8 cellular contexts compared by ENCODE assay signal in genomic region chr16:28181557-28181914, GRCh38. TPM values are rescaled to one million over a fixed set of nuclear protein-coding genes. Genes with fewer than 3 reads are reported as not detected.
A peak's percentile ranks its signal among the peaks of the same experiment; 100 is the strongest.
DNase-seq lines count a peak whose midpoint lies in the region; ATAC-seq lines count a peak whose summit lies in the region.

No MANE protein-coding gene starts in this region.

- 8 to 25% methylated on average over 1 to 2 of the region's 2 CpGs for whole genome bisulfite sequencing in GM23248 (ENCODE audit: low coverage in 1 of 2, low lambda C conversion rate in 2 of 2, missing lambda C conversion rate in 2 of 2), 2 experiments

- H3K9ac ChIP-seq in GM23248: peak overlapping the region; percentile 5; the same call in 1 of the 2 replicates

- no peaks in the 10 kb centered on the region for H3K9me2 ChIP-seq in GM23248 (ENCODE audit: insufficient read depth)

- ATAC-seq in GM21367 (IDR thresholded peaks at IDR 0.05; ENCODE audit: unreplicated experiment) (no peak), HG02588 (IDR thresholded peaks at IDR 0.05; ENCODE audit: unreplicated experiment) (no peak)

- no peaks in the 10 kb centered on the region for H3K9me3 ChIP-seq in GM23248 (ENCODE audit: low read depth)

- peaks cover 20% of the 10 kb centered on the region; the same call in 1 of the 2 replicates for H3K36me3 ChIP-seq in GM23248 (ENCODE audit: low read depth)

- H3K4me2 ChIP-seq in GM23248 (ENCODE audit: unreplicated experiment): peak overlapping the region; percentile 47

- H3K4me1 ChIP-seq in GM23248 (ENCODE audit: insufficient read depth): peaks cover 41% of the 10 kb centered on the region

- H3K27me3 ChIP-seq in GM23248 (replicated peaks; ENCODE audit: insufficient read depth): no peaks in the 10 kb centered on the region

- peaks cover 45% of the 10 kb centered on the region for H3F3A ChIP-seq in GM23248 (ENCODE audit: insufficient read depth)

- H3K4me3 ChIP-seq in GM23248 (no peak overlapping the region), skin epidermis (no peak overlapping the region)

- peaks cover 100% of the 10 kb centered on the region for H3K79me2 ChIP-seq in GM23248 (ENCODE audit: insufficient read depth)

- H4K20me1 ChIP-seq in GM23248 (ENCODE audit: insufficient read depth): peaks cover 9% of the 10 kb centered on the region

- H2AFZ ChIP-seq in GM23248: no peak overlapping the region

- DNase-seq in GM23248 (peak; percentile 92), T1000 (lab: John Stamatoyannopoulos, UW) (peak; percentile 37), foreskin melanocyte (peak; percentile 90), NCI-H2196 treated with DMSO at 0.1 percent for 48 hours (lab: John Stamatoyannopoulos, UW; ENCODE audit: unreplicated experiment) (no peak)
- no peak for DNase-seq in activated CD4-positive, CD25-positive, alpha-beta regulatory T cell treated with anti-CD3 and anti-CD28 coated beads, Interleukin-2, amount 50 U/mL, for 72 hours

- in situ Hi-C loops in GM23248 (cut with MboI): no loop called here

- H3K27ac ChIP-seq in GM23248: peak overlapping the region; percentile 59
- H3K27ac ChIP-seq in skin epidermis: peak overlapping the region in 14 of 21 experiments; percentile 14 to 74 (median 38)

RNA-seq across cellular contexts. Expression of gene XPO6, which starts 30.2 kb away (rescaled TPM):
- total RNA-seq in GM23248 (2014; rRNA removed; shearing (Covaris generic)): 118 and 163 TPM in 2 replicates
- 42.9 and 50.7 TPM in 2 replicates for polyA plus RNA-seq in GM23248 (2016; fragmentation: Nextera tagmentation; extraction: Ambion mirVana)

Comparison
In these comparisons a context has a peak if more than half of its experiments do, and no peak if none do; other contexts are left out.
1. DNase-seq: peak in GM23248 (single experiment), T1000 (single experiment) and foreskin melanocyte (single experiment); none in NCI-H2196 treated with DMSO at 0.1 percent for 48 hours (single experiment) and activated CD4-positive, CD25-positive, alpha-beta regulatory T cell treated with anti-CD3 and anti-CD28 coated beads, Interleukin-2, amount 50 U/mL, for 72 hours (single experiment).